8 cellular contexts compared by ENCODE assay signal in genomic region chr5:141397756-141398551, GRCh38. TPM values are rescaled to one million over a fixed set of nuclear protein-coding genes. Genes with fewer than 3 reads are reported as not detected.
DNase-seq lines count a peak whose midpoint lies in the region; ATAC-seq and TF ChIP-seq lines count a peak whose summit lies in the region.
"Not testable (repeated sequence)": the region's sequence is repeated elsewhere in the genome, so short reads cannot be mapped to it uniquely, and the experiment has no call there.

Gene PCDHGB5 (plus strand): TSS chr5:141397947. CDS start chr5:141398128, 181 bp downstream.

- DNase-seq in DMS53 (lab: John Stamatoyannopoulos, UW), result peak; percentile 67
- DNase-seq in RPMI8226, result peak; percentile 56
- DNase-seq in activated naive CD8-positive, alpha-beta T cell treated with anti-CD3 and anti-CD28 coated beads, Interleukin-2, amount 10 ng/mL, durations not matched to agents 7 days and 5 days, result not testable (repeated sequence)
- peak; percentile 71 for DNase-seq in fibroblast of the aortic adventitia (ENCODE audit: low read depth)

- ATAC-seq in GM19468 (IDR thresholded peaks at IDR 0.05; ENCODE audit: extremely low read depth, unreplicated experiment), result peak; percentile 70
- ATAC-seq in HG03095 (IDR thresholded peaks at IDR 0.05; ENCODE audit: unreplicated experiment), result peak; percentile 91
- ATAC-seq in activated naive CD8-positive, alpha-beta T cell treated with anti-CD3 and anti-CD28 coated beads, Interleukin-2, amount 10 ng/mL, durations not matched to agents 7 days and 5 days (ENCODE audit: low read depth), result peak; percentile 63

- not testable (repeated sequence) for H3K9ac ChIP-seq in mucosa of rectum (ENCODE audit: low read depth in 1 of 2, low read length in 2 of 2); stomach smooth muscle (ENCODE audit: low read length in 2 of 2)

- H3K27ac Mint-ChIP-seq in activated naive CD8-positive, alpha-beta T cell treated with anti-CD3 and anti-CD28 coated beads, Interleukin-2, amount 10 ng/mL, durations not matched to agents 7 days and 5 days, result not testable (repeated sequence)

- H3K4me1 ChIP-seq in mucosa of rectum (ENCODE audit: control insufficient read depth in 2 of 2, insufficient read depth in 2 of 2, low read length in 2 of 2); stomach smooth muscle (ENCODE audit: control insufficient read depth, insufficient read depth, low read length): not testable (repeated sequence)

- H3K4me3 ChIP-seq in fibroblast of the aortic adventitia (ENCODE audit: low read depth, low read length) (peak within 1 kb of the TSS; percentile 62), mucosa of rectum (ENCODE audit: low read length in 2 of 2) (peak within 1 kb of the TSS; percentile 16 to 48), stomach smooth muscle (ENCODE audit: low read length in 2 of 2) (peak within 1 kb of the TSS; percentile 55 to 62)

- peaks cover 32 to 39% of the 10 kb centered on the region in 2 donors for H3K9me3 ChIP-seq in mucosa of rectum (ENCODE audit: control insufficient read depth in 2 of 2, low read length in 2 of 2)
- H3K9me3 ChIP-seq in stomach smooth muscle (ENCODE audit: control insufficient read depth in 2 of 2, low read length in 2 of 2), result peaks cover 18 to 71% of the 10 kb centered on the region in 2 donors

- peaks cover 52% of the 10 kb centered on the region for H3K27me3 Mint-ChIP-seq in activated naive CD8-positive, alpha-beta T cell treated with anti-CD3 and anti-CD28 coated beads, Interleukin-2, amount 10 ng/mL, durations not matched to agents 7 days and 5 days

- not testable (repeated sequence) for H3K36me3 ChIP-seq in mucosa of rectum (ENCODE audit: control insufficient read depth in 2 of 2, insufficient read depth in 2 of 2, low read length in 2 of 2); stomach smooth muscle (ENCODE audit: control insufficient read depth in 2 of 2, insufficient read depth in 2 of 2, low read length in 2 of 2)

- peak; percentile 67 for TF ChIP-seq CTCF in fibroblast of the aortic adventitia (IDR thresholded peaks at IDR 0.05; ENCODE audit: insufficient read depth, low read length)

- H3K27ac ChIP-seq in mucosa of rectum (ENCODE audit: low read depth in 2 of 2, low read length in 2 of 2); stomach smooth muscle (ENCODE audit: low read length): not testable (repeated sequence)

- H3K27me3 ChIP-seq in mucosa of rectum (ENCODE audit: control insufficient read depth in 2 of 2, insufficient read depth in 2 of 2, low read length in 2 of 2); stomach smooth muscle (ENCODE audit: control insufficient read depth in 1 of 2, insufficient read depth in 2 of 2, low read length in 2 of 2): not testable (repeated sequence)

- not testable (repeated sequence) for H3K36me3 Mint-ChIP-seq in activated naive CD8-positive, alpha-beta T cell treated with anti-CD3 and anti-CD28 coated beads, Interleukin-2, amount 10 ng/mL, durations not matched to agents 7 days and 5 days

- not testable (repeated sequence) for H3K4me1 Mint-ChIP-seq in activated naive CD8-positive, alpha-beta T cell treated with anti-CD3 and anti-CD28 coated beads, Interleukin-2, amount 10 ng/mL, durations not matched to agents 7 days and 5 days

- H3K4me3 Mint-ChIP-seq in activated naive CD8-positive, alpha-beta T cell treated with anti-CD3 and anti-CD28 coated beads, Interleukin-2, amount 10 ng/mL, durations not matched to agents 7 days and 5 days, result peak within 1 kb of the TSS; percentile 37

- peaks cover 21% of the 10 kb centered on the region for H3K9me3 Mint-ChIP-seq in activated naive CD8-positive, alpha-beta T cell treated with anti-CD3 and anti-CD28 coated beads, Interleukin-2, amount 10 ng/mL, durations not matched to agents 7 days and 5 days

- POLR2A ChIA-PET in activated naive CD8-positive, alpha-beta T cell treated with anti-CD3 and anti-CD28 coated beads, Interleukin-2, amount 10 ng/mL, durations not matched to agents 7 days and 5 days (lab: Charles Lee), result not testable (repeated sequence)

RNA-seq across cellular contexts. Expression of gene PCDHGB5, which starts in this region (rescaled TPM):
- total RNA-seq in activated naive CD8-positive, alpha-beta T cell treated with anti-CD3 and anti-CD28 coated beads, Interleukin-2, amount 10 ng/mL, durations not matched to agents 7 days and 5 days, result not detected
- total RNA-seq in fibroblast of the aortic adventitia (ENCODE audit: low replicate concordance), result 8.5 and 19.9 TPM in 2 replicates

Comparison
In these comparisons a context has a peak if more than half of its experiments do, and no peak if none do; other contexts are left out.
1. Peak in ATAC-seq in activated naive CD8-positive, alpha-beta T cell treated with anti-CD3 and anti-CD28 coated beads, Interleukin-2, amount 10 ng/mL, durations not matched to agents 7 days and 5 days; RNA of the gene not detected or under 1 TPM.